In genomic region chr19:17554968-17555479, GRCh38 we compare ENCODE assay signal across 8 cellular contexts. TPM values are rescaled to one million over a fixed set of nuclear protein-coding genes. Genes with fewer than 3 reads are reported as not detected.
DNase-seq lines count a peak whose midpoint lies in the region; ATAC-seq and TF ChIP-seq lines count a peak whose summit lies in the region.

No MANE protein-coding gene starts in this region.

- no peak for TF ChIP-seq CTCF in C4-2B (conservative IDR thresholded peaks at IDR 0.05)
- TF ChIP-seq CTCF in colonic mucosa (IDR thresholded peaks at IDR 0.05): no peak
- TF ChIP-seq CTCF in neural cell (IDR thresholded peaks at IDR 0.05; ENCODE audit: poor library complexity, severe bottlenecking): no peak

- peak overlapping the region; percentile 92 for H3K27ac ChIP-seq in C4-2B
- no peak overlapping the region for H3K27ac ChIP-seq in HUES64 (ENCODE audit: low read depth, low read length)
- H3K27ac ChIP-seq in colonic mucosa: no peak overlapping the region
- H3K27ac ChIP-seq in neural cell (ENCODE audit: low read length): no peak overlapping the region

- H3K4me2 ChIP-seq in neural cell (ENCODE audit: low read length): peak overlapping the region; percentile 25

- no peak overlapping the region for H3K9ac ChIP-seq in HUES64 (ENCODE audit: low read depth, low read length)
- H3K9ac ChIP-seq in colonic mucosa (ENCODE audit: low read depth in 2 of 2, low read length in 2 of 2): peak overlapping the region in 1 of 2 donors; percentile 66
- peak overlapping the region; percentile 68 for H3K9ac ChIP-seq in neural cell (ENCODE audit: low read length)

- WGBS in HUES64: 16% methylated on average over 19 of the region's 19 CpGs

- peak overlapping the region; percentile 51 for H2AFZ ChIP-seq in neural cell (ENCODE audit: low read depth, low read length)

- H3K4me1 ChIP-seq in HUES64 (ENCODE audit: insufficient read depth, low read length) (peaks cover 5% of the 10 kb centered on the region; the same call in 1 of the 2 replicates), colonic mucosa (peaks cover 6% of the 10 kb centered on the region)

- H3K9me3 ChIP-seq in HUES64 (ENCODE audit: insufficient read depth, low read depth, low read length) (no peaks in the 10 kb centered on the region), colonic mucosa (no peaks in the 10 kb centered on the region), neural cell (ENCODE audit: low read length) (no peaks in the 10 kb centered on the region)

- no peaks in the 10 kb centered on the region for H4K20me1 ChIP-seq in neural cell (ENCODE audit: insufficient read depth)

- H3K27me3 ChIP-seq in HUES64 (ENCODE audit: insufficient read depth, low read length) (no peaks in the 10 kb centered on the region), colonic mucosa (no peaks in the 10 kb centered on the region), neural cell (ENCODE audit: insufficient read depth, low read depth, low read length) (no peaks in the 10 kb centered on the region)

- no peaks in the 10 kb centered on the region for H3K79me2 ChIP-seq in neural cell (replicated peaks; ENCODE audit: insufficient read depth, low read length)

- DNase-seq in colonic mucosa: no peak
- DNase-seq in AG08395 (ENCODE audit: low spot score): no peak

- TF ChIP-seq RAD21 in neural cell (conservative IDR thresholded peaks at IDR 0.05): no peak

- H3K36me3 ChIP-seq in HUES64 (ENCODE audit: insufficient read depth, low read length) (peaks cover 10% of the 10 kb centered on the region), colonic mucosa (no peaks in the 10 kb centered on the region), neural cell (ENCODE audit: insufficient read depth, low read length) (no peaks in the 10 kb centered on the region)

- intact Hi-C loops in colonic mucosa (cut with DNase I): no loop called here

- no peak for TF ChIP-seq EP300 in neural cell (conservative IDR thresholded peaks at IDR 0.05; ENCODE audit: poor library complexity, severe bottlenecking)

- peak overlapping the region; percentile 92 for H3K4me3 ChIP-seq in HUES64 (ENCODE audit: low read length)
- H3K4me3 ChIP-seq in colonic mucosa: peak overlapping the region; percentile 96
- peak overlapping the region; percentile 99 for H3K4me3 ChIP-seq in neural cell (ENCODE audit: low read length)

- no peaks in the 10 kb centered on the region for H3F3A ChIP-seq in neural cell (ENCODE audit: insufficient read depth, low read length, poor library complexity, severe bottlenecking)

- no peaks in the 10 kb centered on the region for H3K9me2 ChIP-seq in neural cell (ENCODE audit: insufficient read depth, low read length)

- no peak for ATAC-seq in HG03139 (IDR thresholded peaks at IDR 0.05; ENCODE audit: unreplicated experiment)
- ATAC-seq in HG02981 (IDR thresholded peaks at IDR 0.05; ENCODE audit: unreplicated experiment): no peak
- no peak for ATAC-seq in HG02642 (IDR thresholded peaks at IDR 0.05; ENCODE audit: poor library complexity, unreplicated experiment)

TF ChIP-seq in neural cell, 6 proteins besides CTCF, POLR2A, EP300 and RAD21:
- TF ChIP-seq TAF1 (IDR thresholded peaks at IDR 0.05; ENCODE audit: low read depth) (no peak), SMC3 (conservative IDR thresholded peaks at IDR 0.05; ENCODE audit: poor library complexity) (no peak), POLR2AphosphoS5 (IDR thresholded peaks at IDR 0.05) (no peak), MXI1 (conservative IDR thresholded peaks at IDR 0.05; ENCODE audit: poor library complexity, severe bottlenecking) (no peak), REST (IDR thresholded peaks at IDR 0.05; ENCODE audit: borderline replicate concordance) (no peak), EZH2 (IDR thresholded peaks at IDR 0.05; ENCODE audit: borderline replicate concordance, insufficient read depth, low read length, poor library complexity, severe bottlenecking) (no peak)
TF ChIP-seq in neural cell: peak in this region for 0.

RNA-seq across cellular contexts. Expression of gene COLGALT1, which starts 0.4 kb away (rescaled TPM):
- 36.6 TPM for polyA plus RNA-seq in HUES64 (2013, experiment 1 of 2)
- 37.9 TPM for polyA plus RNA-seq in HUES64 (2013, experiment 2 of 2)
- 10 to 100 TPM; 51.4 to 90.9 TPM for total RNA-seq in colonic mucosa
- 18.8 and 26.4 TPM in 2 replicates for polyA plus RNA-seq in neural cell
- 17.0 and 18.3 TPM in 2 replicates for polyA minus RNA-seq in neural cell

RNA-seq across cellular contexts. Expression of gene PGLS, which starts 43.6 kb away (rescaled TPM):
- polyA plus RNA-seq in HUES64 (2013, experiment 1 of 2): 50.3 TPM
- 50.3 TPM for polyA plus RNA-seq in HUES64 (2013, experiment 2 of 2)
- total RNA-seq in colonic mucosa: 100 to 1,000 TPM in 1 of 2 donors, 10 to 100 TPM in 1; 93.0 to 114 TPM
- 78.2 and 92.7 TPM in 2 replicates for polyA plus RNA-seq in neural cell
- 44.1 and 51.7 TPM in 2 replicates for polyA minus RNA-seq in neural cell
